In the genomic region with DNA sequence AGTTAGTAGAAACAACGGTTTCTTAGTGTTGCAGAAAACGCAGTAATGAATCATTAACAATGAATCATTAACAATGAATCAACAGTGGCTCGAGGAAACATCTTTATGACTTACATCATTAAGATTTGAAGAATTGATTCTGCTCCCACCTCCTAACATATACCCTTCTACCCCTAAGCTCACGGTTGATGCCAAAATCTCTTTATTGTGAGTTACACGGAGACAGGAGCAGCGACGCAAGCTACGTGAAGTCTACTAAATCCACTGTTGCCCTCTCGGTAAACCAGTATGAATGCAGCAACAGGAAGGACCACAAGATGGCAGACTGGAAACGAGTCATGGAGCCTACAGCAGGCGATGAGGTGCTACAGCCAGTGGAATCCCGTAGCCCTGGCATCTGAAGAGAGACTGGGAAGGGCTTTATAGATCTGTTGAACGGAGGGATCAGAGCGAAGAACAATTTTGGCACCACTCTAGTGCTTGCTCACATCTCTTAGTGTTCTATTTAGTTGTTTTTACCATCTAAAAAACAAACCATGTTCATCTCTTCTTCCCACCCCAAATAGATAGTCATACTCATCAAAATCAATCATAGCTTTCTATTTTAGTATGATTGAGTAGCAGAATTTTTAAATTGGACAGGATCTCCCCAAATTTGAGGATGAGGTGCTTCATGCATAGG, we compare ENCODE assay signal across 1 cellular context.
TF ChIP-seq lines count a peak whose summit lies in the region.

No MANE protein-coding gene starts in this region.

TF ChIP-seq in K562, 482 proteins besides CTCF, POLR2A, EP300 and RAD21 (continued from another document and continues in another):
- no peak for TF ChIP-seq ZHX1 (conservative IDR thresholded peaks at IDR 0.05; ENCODE audit: low read length)
- TF ChIP-seq THRAP3 (IDR thresholded peaks at IDR 0.05; ENCODE audit: borderline replicate concordance): no peak
- no peak for TF ChIP-seq HDAC2 (IDR thresholded peaks at IDR 0.05)
- peak; percentile 35; the same call in 1 of the 2 replicates for TF ChIP-seq CREM (IDR thresholded peaks at IDR 0.05; ENCODE audit: low read depth)
- TF ChIP-seq RBM14 (IDR thresholded peaks at IDR 0.05; ENCODE audit: borderline replicate concordance, insufficient read depth, low read depth, low read length): no peak
- TF ChIP-seq RUNX1 (IDR thresholded peaks at IDR 0.05; ENCODE audit: low read depth): no peak
- no peak for TF ChIP-seq KLF16 (IDR thresholded peaks at IDR 0.05)
- no peak for TF ChIP-seq POU5F1 (IDR thresholded peaks at IDR 0.05; ENCODE audit: borderline replicate concordance, low read depth, low read length, partially characterized antibody)
- no peak for TF ChIP-seq ZBED1 (IDR thresholded peaks at IDR 0.05)
- peak; percentile 67 for TF ChIP-seq HNRNPLL (IDR thresholded peaks at IDR 0.05; ENCODE audit: low read depth, low read length, poor library complexity, severe bottlenecking)
- TF ChIP-seq, protein P1, sequence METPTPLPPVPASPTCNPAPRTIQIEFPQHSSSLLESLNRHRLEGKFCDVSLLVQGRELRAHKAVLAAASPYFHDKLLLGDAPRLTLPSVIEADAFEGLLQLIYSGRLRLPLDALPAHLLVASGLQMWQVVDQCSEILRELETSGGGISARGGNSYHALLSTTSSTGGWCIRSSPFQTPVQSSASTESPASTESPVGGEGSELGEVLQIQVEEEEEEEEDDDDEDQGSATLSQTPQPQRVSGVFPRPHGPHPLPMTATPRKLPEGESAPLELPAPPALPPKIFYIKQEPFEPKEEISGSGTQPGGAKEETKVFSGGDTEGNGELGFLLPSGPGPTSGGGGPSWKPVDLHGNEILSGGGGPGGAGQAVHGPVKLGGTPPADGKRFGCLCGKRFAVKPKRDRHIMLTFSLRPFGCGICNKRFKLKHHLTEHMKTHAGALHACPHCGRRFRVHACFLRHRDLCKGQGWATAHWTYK (CRISPR knock-in tag; IDR thresholded peaks at IDR 0.05): no peak
- no peak for TF ChIP-seq TBL1XR1 (IDR thresholded peaks at IDR 0.05; ENCODE audit: low read length in 2 of 2)
- TF ChIP-seq NCOR1 (IDR thresholded peaks at IDR 0.05): no peak
- TF ChIP-seq, protein P2, sequence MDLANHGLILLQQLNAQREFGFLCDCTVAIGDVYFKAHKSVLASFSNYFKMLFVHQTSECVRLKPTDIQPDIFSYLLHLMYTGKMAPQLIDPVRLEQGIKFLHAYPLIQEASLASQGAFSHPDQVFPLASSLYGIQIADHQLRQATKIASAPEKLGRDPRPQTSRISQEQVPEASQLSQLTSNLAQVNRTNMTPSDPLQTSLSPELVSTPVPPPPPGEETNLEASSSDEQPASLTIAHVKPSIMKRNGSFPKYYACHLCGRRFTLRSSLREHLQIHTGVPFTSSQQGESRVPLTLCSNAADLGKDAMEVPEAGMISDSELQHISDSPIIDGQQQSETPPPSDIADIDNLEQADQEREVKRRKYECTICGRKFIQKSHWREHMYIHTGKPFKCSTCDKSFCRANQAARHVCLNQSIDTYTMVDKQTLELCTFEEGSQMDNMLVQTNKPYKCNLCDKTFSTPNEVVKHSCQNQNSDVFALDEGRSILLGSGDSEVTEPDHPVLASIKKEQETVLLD (IDR thresholded peaks at IDR 0.05): no peak
- TF ChIP-seq, protein P3, sequence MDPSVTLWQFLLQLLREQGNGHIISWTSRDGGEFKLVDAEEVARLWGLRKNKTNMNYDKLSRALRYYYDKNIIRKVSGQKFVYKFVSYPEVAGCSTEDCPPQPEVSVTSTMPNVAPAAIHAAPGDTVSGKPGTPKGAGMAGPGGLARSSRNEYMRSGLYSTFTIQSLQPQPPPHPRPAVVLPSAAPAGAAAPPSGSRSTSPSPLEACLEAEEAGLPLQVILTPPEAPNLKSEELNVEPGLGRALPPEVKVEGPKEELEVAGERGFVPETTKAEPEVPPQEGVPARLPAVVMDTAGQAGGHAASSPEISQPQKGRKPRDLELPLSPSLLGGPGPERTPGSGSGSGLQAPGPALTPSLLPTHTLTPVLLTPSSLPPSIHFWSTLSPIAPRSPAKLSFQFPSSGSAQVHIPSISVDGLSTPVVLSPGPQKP (CRISPR knock-in tag; IDR thresholded peaks at IDR 0.05): no peak
- TF ChIP-seq, protein P4, sequence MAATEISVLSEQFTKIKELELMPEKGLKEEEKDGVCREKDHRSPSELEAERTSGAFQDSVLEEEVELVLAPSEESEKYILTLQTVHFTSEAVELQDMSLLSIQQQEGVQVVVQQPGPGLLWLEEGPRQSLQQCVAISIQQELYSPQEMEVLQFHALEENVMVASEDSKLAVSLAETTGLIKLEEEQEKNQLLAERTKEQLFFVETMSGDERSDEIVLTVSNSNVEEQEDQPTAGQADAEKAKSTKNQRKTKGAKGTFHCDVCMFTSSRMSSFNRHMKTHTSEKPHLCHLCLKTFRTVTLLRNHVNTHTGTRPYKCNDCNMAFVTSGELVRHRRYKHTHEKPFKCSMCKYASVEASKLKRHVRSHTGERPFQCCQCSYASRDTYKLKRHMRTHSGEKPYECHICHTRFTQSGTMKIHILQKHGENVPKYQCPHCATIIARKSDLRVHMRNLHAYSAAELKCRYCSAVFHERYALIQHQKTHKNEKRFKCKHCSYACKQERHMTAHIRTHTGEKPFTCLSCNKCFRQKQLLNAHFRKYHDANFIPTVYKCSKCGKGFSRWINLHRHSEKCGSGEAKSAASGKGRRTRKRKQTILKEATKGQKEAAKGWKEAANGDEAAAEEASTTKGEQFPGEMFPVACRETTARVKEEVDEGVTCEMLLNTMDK (IDR thresholded peaks at IDR 0.05; ENCODE audit: borderline replicate concordance, insufficient read depth, low read depth, low read length, poor library complexity, severe bottlenecking): peak; percentile 27
- TF ChIP-seq NR2C1 (IDR thresholded peaks at IDR 0.05): no peak
- no peak for TF ChIP-seq NR2C1 (tag; IDR thresholded peaks at IDR 0.05)
- TF ChIP-seq MXI1 (IDR thresholded peaks at IDR 0.05; ENCODE audit: low read depth, low read length): no peak
- no peak for TF ChIP-seq ZNF277 (CRISPR knock-in tag; IDR thresholded peaks at IDR 0.05; ENCODE audit: borderline replicate concordance)
- peak; percentile 96 for TF ChIP-seq STAG1 (CRISPR knock-in tag; IDR thresholded peaks at IDR 0.05; ENCODE audit: borderline replicate concordance)
- TF ChIP-seq CHD4 (IDR thresholded peaks at IDR 0.05; ENCODE audit: insufficient read depth, insufficient replicate concordance, low read depth, low read length, poor library complexity, severe bottlenecking): no peak
- TF ChIP-seq RFX7 (CRISPR knock-in tag; IDR thresholded peaks at IDR 0.05): no peak
- no peak for TF ChIP-seq ILF3 (IDR thresholded peaks at IDR 0.05; ENCODE audit: borderline replicate concordance)
- TF ChIP-seq MEIS2 (IDR thresholded peaks at IDR 0.05; ENCODE audit: partially characterized antibody): no peak
- no peak for TF ChIP-seq ZNF644 (tag; IDR thresholded peaks at IDR 0.05; ENCODE audit: low read depth)
- no peak for TF ChIP-seq CREB1 (IDR thresholded peaks at IDR 0.05)
- no peak for TF ChIP-seq CREB1 (CRISPR knock-in tag; IDR thresholded peaks at IDR 0.05)
- no peak for TF ChIP-seq RFX1 (IDR thresholded peaks at IDR 0.05)
- no peak for TF ChIP-seq THRB (CRISPR knock-in tag; conservative IDR thresholded peaks at IDR 0.05)
- no peak for TF ChIP-seq NFATC3 (IDR thresholded peaks at IDR 0.05)
- TF ChIP-seq GATAD2B (IDR thresholded peaks at IDR 0.05; ENCODE audit: borderline replicate concordance): no peak
- TF ChIP-seq CEBPG (CRISPR knock-in tag; IDR thresholded peaks at IDR 0.05): peak; percentile 31; the same call in 1 of the 2 replicates
- 0 out of 4 replicates have a peak, but pooled peaks of 1 of the 2 experiments have one; percentile 30 for TF ChIP-seq CEBPG (tag; conservative IDR thresholded peaks at IDR 0.05 in 1 of 2, IDR thresholded peaks at IDR 0.05 in 1 of 2)
- TF ChIP-seq ZBTB49 (CRISPR knock-in tag; IDR thresholded peaks at IDR 0.05; ENCODE audit: borderline replicate concordance): 0 out of 2 replicates have a peak, but pooled peaks have one; percentile 20
- TF ChIP-seq ELF2 (CRISPR knock-in tag; IDR thresholded peaks at IDR 0.05): no peak
- TF ChIP-seq FIP1L1 (IDR thresholded peaks at IDR 0.05; ENCODE audit: low read depth, low read length, poor library complexity, severe bottlenecking): no peak
- TF ChIP-seq FOXP1 (CRISPR knock-in tag; IDR thresholded peaks at IDR 0.05): no peak
- TF ChIP-seq SNIP1 (IDR thresholded peaks at IDR 0.05; ENCODE audit: low read depth): no peak
- TF ChIP-seq FOXK1 (CRISPR knock-in tag; IDR thresholded peaks at IDR 0.05; ENCODE audit: borderline replicate concordance): peak; percentile 69; the same call in 1 of the 2 replicates
- no peak for TF ChIP-seq CCNT2 (IDR thresholded peaks at IDR 0.05; ENCODE audit: borderline replicate concordance, extremely low read depth, insufficient read length, low read depth, low read length)
- peak in 1 of 2 experiments; percentile 52; a peak in 1 of 4 replicates for TF ChIP-seq TEAD1 (CRISPR knock-in tag; IDR thresholded peaks at IDR 0.05)
- TF ChIP-seq, protein P5, sequence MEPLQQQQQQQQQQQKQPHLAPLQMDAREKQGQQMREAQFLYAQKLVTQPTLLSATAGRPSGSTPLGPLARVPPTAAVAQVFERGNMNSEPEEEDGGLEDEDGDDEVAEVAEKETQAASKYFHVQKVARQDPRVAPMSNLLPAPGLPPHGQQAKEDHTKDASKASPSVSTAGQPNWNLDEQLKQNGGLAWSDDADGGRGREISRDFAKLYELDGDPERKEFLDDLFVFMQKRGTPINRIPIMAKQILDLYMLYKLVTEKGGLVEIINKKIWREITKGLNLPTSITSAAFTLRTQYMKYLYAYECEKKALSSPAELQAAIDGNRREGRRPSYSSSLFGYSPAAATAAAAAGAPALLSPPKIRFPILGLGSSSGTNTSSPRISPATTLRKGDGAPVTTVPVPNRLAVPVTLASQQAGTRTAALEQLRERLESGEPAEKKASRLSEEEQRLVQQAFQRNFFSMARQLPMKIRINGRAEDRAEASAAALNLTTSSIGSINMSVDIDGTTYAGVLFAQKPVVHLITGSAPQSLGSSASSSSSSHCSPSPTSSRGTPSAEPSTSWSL (CRISPR knock-in tag; IDR thresholded peaks at IDR 0.05; ENCODE audit: borderline replicate concordance): no peak
- no peak for TF ChIP-seq ZFPM2 (CRISPR knock-in tag; IDR thresholded peaks at IDR 0.05)
- TF ChIP-seq, protein P6, sequence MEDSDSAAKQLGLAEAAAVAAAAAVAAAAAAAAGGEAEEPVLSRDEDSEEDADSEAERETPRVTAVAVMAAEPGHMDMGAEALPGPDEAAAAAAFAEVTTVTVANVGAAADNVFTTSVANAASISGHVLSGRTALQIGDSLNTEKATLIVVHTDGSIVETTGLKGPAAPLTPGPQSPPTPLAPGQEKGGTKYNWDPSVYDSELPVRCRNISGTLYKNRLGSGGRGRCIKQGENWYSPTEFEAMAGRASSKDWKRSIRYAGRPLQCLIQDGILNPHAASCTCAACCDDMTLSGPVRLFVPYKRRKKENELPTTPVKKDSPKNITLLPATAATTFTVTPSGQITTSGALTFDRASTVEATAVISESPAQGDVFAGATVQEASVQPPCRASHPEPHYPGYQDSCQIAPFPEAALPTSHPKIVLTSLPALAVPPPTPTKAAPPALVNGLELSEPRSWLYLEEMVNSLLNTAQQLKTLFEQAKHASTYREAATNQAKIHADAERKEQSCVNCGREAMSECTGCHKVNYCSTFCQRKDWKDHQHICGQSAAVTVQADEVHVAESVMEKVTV (CRISPR knock-in tag; IDR thresholded peaks at IDR 0.05): peak; percentile 91
- no peak for TF ChIP-seq CBX1 (IDR thresholded peaks at IDR 0.05; ENCODE audit: low read depth)
- no peak for TF ChIP-seq L3MBTL2 (IDR thresholded peaks at IDR 0.05)
